ENCODE assay signal across 7 cellular contexts in genomic region chr7:131109011-131109756, GRCh38.
DNase-seq lines count a peak whose midpoint lies in the region; ATAC-seq and TF ChIP-seq lines count a peak whose summit lies in the region.

No MANE protein-coding gene starts in this region.

- peaks cover 11% of the 10 kb centered on the region for H3K27me3 ChIP-seq in H7 (ENCODE audit: control insufficient read depth, insufficient read depth, low read length)

- no peak for TF ChIP-seq CTCF in fibroblast of mammary gland (conservative IDR thresholded peaks at IDR 0.05; ENCODE audit: control insufficient read depth, insufficient read depth, low read depth, low read length)

- no peak for ATAC-seq in SK-N-SH treated with all-trans-retinoic acid at 6 μM for 48 hours
- ATAC-seq in HG03342 (IDR thresholded peaks at IDR 0.05; ENCODE audit: unreplicated experiment) = no peak
- no peak for ATAC-seq in HG02970 (IDR thresholded peaks at IDR 0.05; ENCODE audit: low FRiP score, unreplicated experiment)

- no peaks in the 10 kb centered on the region for H3K36me3 ChIP-seq in H7 (replicated peaks; ENCODE audit: control insufficient read depth, insufficient read depth, low read length)

- peak overlapping the region; percentile 59 for H3K4me3 ChIP-seq in H7 (ENCODE audit: insufficient read depth, low read depth, low read length)
- H3K4me3 ChIP-seq in fibroblast of mammary gland (ENCODE audit: control insufficient read depth, low read depth, low read length) = peak overlapping the region; percentile 91

- DNase-seq in H7 (no peak), fibroblast of mammary gland (ENCODE audit: low read depth) (peak; percentile 77), putamen (ENCODE audit: low spot score) (peak; percentile 34), DMS153 treated with DMSO at 0.1 percent for 48 hours (lab: John Stamatoyannopoulos, UW; ENCODE audit: unreplicated experiment) (no peak)

TF ChIP-seq in SK-N-SH treated with all-trans-retinoic acid at 6 μM for 48 hours, 23 proteins besides CTCF, POLR2A, EP300 and RAD21:
- no peak for TF ChIP-seq ZC3H10 (CRISPR knock-in tag; IDR thresholded peaks at IDR 0.05)
- 0 out of 2 replicates have a peak, but pooled peaks have one; percentile 29 for TF ChIP-seq ZFP3 (CRISPR knock-in tag; IDR thresholded peaks at IDR 0.05)
- TF ChIP-seq ARNTL (CRISPR knock-in tag; IDR thresholded peaks at IDR 0.05; ENCODE audit: borderline replicate concordance, low read depth) = no peak
- peak; percentile 33; the same call in 1 of the 2 replicates for TF ChIP-seq RARB (CRISPR knock-in tag; IDR thresholded peaks at IDR 0.05)

Comparison
In these comparisons a context has a peak if more than half of its experiments do, and no peak if none do; other contexts are left out.
1. DNase-seq: peak in fibroblast of mammary gland (single experiment) and putamen (single experiment); none in H7 (single experiment) and DMS153 treated with DMSO at 0.1 percent for 48 hours (single experiment).